In genomic region chr1:145234199-145234598, GRCh38 we compare ENCODE assay signal across 7 cellular contexts. TPM values are rescaled to one million over a fixed set of nuclear protein-coding genes. Genes with fewer than 3 reads are reported as not detected.
"Had no signal": no experiment of that assay in that cellular context is flagged by ENCODE, and none has a peak within 500 bp of the region (broad histone marks: within the 10 kb centered on the region; RNA-seq: fewer than 3 reads in every experiment).

No MANE protein-coding gene starts in this region.

RNA-seq across cellular contexts. Expression of gene PPIAL4D, which starts 7.8 kb away (rescaled TPM):
- total RNA-seq: HT-29, LHCN-M2, MCF 10A, OCI-LY7, PC-3, SK-MEL-5 had no signal
- polyA plus RNA-seq: SK-N-SH had no signal
